31 cellular contexts compared by ENCODE assay signal in the genomic region with DNA sequence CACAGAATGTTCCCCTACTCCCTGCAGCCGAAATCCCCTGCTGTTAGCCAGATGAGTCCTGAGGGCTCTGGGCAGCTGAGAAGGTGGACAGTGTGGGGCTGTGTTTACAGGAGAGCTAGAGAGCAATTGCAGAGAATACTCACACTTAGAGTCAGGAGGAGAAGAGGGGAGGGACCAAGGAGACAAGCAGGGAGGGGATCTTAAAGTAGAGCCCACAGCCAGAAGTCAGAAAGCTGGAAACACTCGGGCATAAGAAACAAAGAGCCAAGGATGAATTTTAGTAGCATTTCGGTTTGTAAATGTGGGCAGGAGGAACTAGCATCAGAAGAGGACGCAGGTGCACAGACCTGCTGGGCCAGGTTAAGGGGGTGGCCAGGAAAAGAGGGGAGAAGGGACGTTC.
"Had no signal": no experiment of that assay in that cellular context is flagged by ENCODE, and none has a peak within 500 bp of the region (broad histone marks: within the 10 kb centered on the region; RNA-seq: fewer than 3 reads in every experiment).

No MANE protein-coding gene starts in this region.

- H3K36me3 Mint-ChIP-seq: activated CD4-positive, alpha-beta memory T cell treated with anti-CD3 and anti-CD28 coated beads for 36 hours; activated naive CD4-positive, alpha-beta T cell treated with anti-CD3 and anti-CD28 coated beads, Interleukin-2, amount 50 U/mL, for 72 hours; activated naive CD8-positive, alpha-beta T cell treated with anti-CD3 and anti-CD28 coated beads for 36 hours; T-cell had no signal

- H3K27me3 ChIP-seq: adrenal gland, body of pancreas, brain microvascular endothelial cell had no signal

- ATAC-seq: activated CD8-positive, alpha-beta T cell treated with anti-CD3 and anti-CD28 coated beads for 36 hours; activated naive CD4-positive, alpha-beta T cell treated with anti-CD3 and anti-CD28 coated beads, Interleukin-2, amount 50 U/mL, for 72 hours; activated T-cell treated with anti-CD3 and anti-CD28 coated beads, Interleukin-2, amount 50 U/mL, for 4 hours; activated T-cell treated with anti-CD3 and anti-CD28 coated beads, Interleukin-2, amount 50 U/mL, for 72 hours; activated T-helper 17 cell treated with anti-CD3 and anti-CD28 coated beads, Interleukin-2, amount 50 U/mL, for 72 hours; body of pancreas; T-cell; T-helper 17 cell had no signal

- H3K9me3 ChIP-seq: adrenal gland, body of pancreas, breast epithelium had no signal

- H3K9me3 Mint-ChIP-seq: activated B cell treated with CpG ODN at 0.5 μM for 24 hours; activated CD4-positive, alpha-beta memory T cell treated with anti-CD3 and anti-CD28 coated beads for 36 hours; activated CD4-positive, alpha-beta T cell treated with anti-CD3 and anti-CD28 coated beads, Interleukin-2, amount 10 ng/mL, durations not matched to agents 24 days and 14 days; activated CD8-positive, alpha-beta T cell treated with anti-CD3 and anti-CD28 coated beads for 36 hours; activated naive CD4-positive, alpha-beta T cell treated with anti-CD3 and anti-CD28 coated beads for 36 hours; activated naive CD4-positive, alpha-beta T cell treated with anti-CD3 and anti-CD28 coated beads, Interleukin-2, amount 50 U/mL, for 72 hours; activated naive CD8-positive, alpha-beta T cell treated with anti-CD3 and anti-CD28 coated beads for 36 hours; activated T-cell treated with anti-CD3 and anti-CD28 coated beads, Interleukin-2, amount 50 U/mL, for 4 hours; activated T-cell treated with anti-CD3 and anti-CD28 coated beads, Interleukin-2, amount 50 U/mL, for 72 hours; activated T-helper 17 cell treated with anti-CD3 and anti-CD28 coated beads, Interleukin-2, amount 50 U/mL, for 72 hours had no signal

- H3K27ac ChIP-seq: adrenal gland, body of pancreas, brain microvascular endothelial cell, breast epithelium, VCaP had no signal

- H3K4me3 Mint-ChIP-seq: activated B cell treated with CpG ODN at 0.5 μM for 24 hours; activated CD4-positive, alpha-beta memory T cell treated with anti-CD3 and anti-CD28 coated beads for 36 hours; activated CD4-positive, alpha-beta T cell treated with anti-CD3 and anti-CD28 coated beads, Interleukin-2, amount 10 ng/mL, durations not matched to agents 24 days and 14 days; activated CD8-positive, alpha-beta T cell treated with anti-CD3 and anti-CD28 coated beads for 36 hours; activated naive CD4-positive, alpha-beta T cell treated with anti-CD3 and anti-CD28 coated beads for 36 hours; activated naive CD8-positive, alpha-beta T cell treated with anti-CD3 and anti-CD28 coated beads for 36 hours; activated T-cell treated with anti-CD3 and anti-CD28 coated beads, Interleukin-2, amount 50 U/mL, for 4 hours; activated T-cell treated with anti-CD3 and anti-CD28 coated beads, Interleukin-2, amount 50 U/mL, for 72 hours; activated T-helper 1 cell treated with anti-CD3 and anti-CD28 coated beads, Interleukin-12 subunit alpha, Interleukin-12 subunit beta, Interleukin-2, Interleukin-4 antibody, amounts not matched to agents 30 ng/mL and 10 ng/mL and 1 ng/mL, durations not matched to agents 14 hours and 24 hours and 36 hours; activated T-helper 17 cell treated with anti-CD3 and anti-CD28 coated beads, Interleukin-2, amount 50 U/mL, for 72 hours; T-cell; T-helper 17 cell had no signal

- DNase-seq: activated B cell treated with CpG ODN at 0.5 μM for 24 hours; activated CD4-positive, alpha-beta memory T cell treated with anti-CD3 and anti-CD28 coated beads for 36 hours; activated CD4-positive, alpha-beta T cell treated with anti-CD3 and anti-CD28 coated beads for 4 hours; activated CD4-positive, alpha-beta T cell treated with anti-CD3 and anti-CD28 coated beads, Interleukin-2, amount 10 ng/mL, durations not matched to agents 24 days and 14 days; activated CD4-positive, alpha-beta T cell treated with anti-CD3 and anti-CD28 coated beads, Interleukin-2, amount 50 U/mL, for 1 hour; activated CD4-positive, alpha-beta T cell treated with anti-CD3 and anti-CD28 coated beads, Interleukin-2, amount 50 U/mL, for 4 hours; activated CD4-positive, CD25-positive, alpha-beta regulatory T cell treated with anti-CD3 and anti-CD28 coated beads, Interleukin-2, amount 50 U/mL, for 72 hours; activated CD8-positive, alpha-beta memory T cell treated with anti-CD3 and anti-CD28 coated beads, Interleukin-2, amount 50 U/mL, for 4 hours; activated CD8-positive, alpha-beta T cell treated with anti-CD3 and anti-CD28 coated beads for 36 hours; activated gamma-delta T cell treated with Interleukin-2 at 50 U/mL for 16 hours; activated naive CD4-positive, alpha-beta T cell; activated naive CD4-positive, alpha-beta T cell treated with anti-CD3 and anti-CD28 coated beads for 36 hours; activated naive CD4-positive, alpha-beta T cell treated with anti-CD3 and anti-CD28 coated beads, Interleukin-2, amount 50 U/mL, for 16 hours; activated naive CD8-positive, alpha-beta T cell treated with anti-CD3 and anti-CD28 coated beads for 36 hours; activated T-cell treated with anti-CD3 and anti-CD28 coated beads for 4 hours; activated T-cell treated with anti-CD3 and anti-CD28 coated beads, Interleukin-2, amount 50 U/mL, for 1 hour; activated T-cell treated with anti-CD3 and anti-CD28 coated beads, Interleukin-2, amount 50 U/mL, for 4 hours; activated T-cell treated with anti-CD3 and anti-CD28 coated beads, Interleukin-2, amount 50 U/mL, for 72 hours; amniotic stem cell; body of pancreas; brain microvascular endothelial cell; central memory CD4-positive, alpha-beta T cell; T-cell; T-helper 17 cell; T-helper 9 cell had no signal

- H3K27ac Mint-ChIP-seq: activated B cell treated with CpG ODN at 0.5 μM for 24 hours; activated CD4-positive, alpha-beta memory T cell treated with anti-CD3 and anti-CD28 coated beads for 36 hours; activated CD4-positive, alpha-beta T cell treated with anti-CD3 and anti-CD28 coated beads, Interleukin-2, amount 10 ng/mL, durations not matched to agents 24 days and 14 days; activated CD8-positive, alpha-beta T cell treated with anti-CD3 and anti-CD28 coated beads for 36 hours; activated naive CD4-positive, alpha-beta T cell treated with anti-CD3 and anti-CD28 coated beads for 36 hours; activated naive CD4-positive, alpha-beta T cell treated with anti-CD3 and anti-CD28 coated beads, Interleukin-2, amount 50 U/mL, for 72 hours; activated naive CD8-positive, alpha-beta T cell treated with anti-CD3 and anti-CD28 coated beads for 36 hours; activated T-cell treated with anti-CD3 and anti-CD28 coated beads, Interleukin-2, amount 50 U/mL, for 72 hours; activated T-helper 1 cell treated with anti-CD3 and anti-CD28 coated beads, Interleukin-12 subunit alpha, Interleukin-12 subunit beta, Interleukin-2, Interleukin-4 antibody, amounts not matched to agents 30 ng/mL and 10 ng/mL and 1 ng/mL, durations not matched to agents 14 hours and 24 hours and 36 hours; activated T-helper 17 cell treated with anti-CD3 and anti-CD28 coated beads, Interleukin-2, amount 50 U/mL, for 72 hours; T-cell; T-helper 17 cell had no signal

- H3K4me3 ChIP-seq: adrenal gland, body of pancreas, breast epithelium had no signal

- H3K4me1 ChIP-seq: adrenal gland, body of pancreas, breast epithelium had no signal

- H3K36me3 ChIP-seq: adrenal gland, brain microvascular endothelial cell, breast epithelium had no signal

- H3K4me1 Mint-ChIP-seq: activated B cell treated with CpG ODN at 0.5 μM for 24 hours; activated CD4-positive, alpha-beta T cell treated with anti-CD3 and anti-CD28 coated beads, Interleukin-2, amount 10 ng/mL, durations not matched to agents 24 days and 14 days; activated naive CD8-positive, alpha-beta T cell treated with anti-CD3 and anti-CD28 coated beads for 36 hours; activated T-helper 17 cell treated with anti-CD3 and anti-CD28 coated beads, Interleukin-2, amount 50 U/mL, for 72 hours; T-cell; T-helper 17 cell had no signal

- H3K27me3 Mint-ChIP-seq: activated CD4-positive, alpha-beta memory T cell treated with anti-CD3 and anti-CD28 coated beads for 36 hours; activated CD4-positive, alpha-beta T cell treated with anti-CD3 and anti-CD28 coated beads, Interleukin-2, amount 10 ng/mL, durations not matched to agents 24 days and 14 days; activated CD8-positive, alpha-beta T cell treated with anti-CD3 and anti-CD28 coated beads for 36 hours; activated naive CD8-positive, alpha-beta T cell treated with anti-CD3 and anti-CD28 coated beads for 36 hours; activated T-helper 17 cell treated with anti-CD3 and anti-CD28 coated beads, Interleukin-2, amount 50 U/mL, for 72 hours; T-helper 17 cell had no signal
